Comparison of ENCODE assay signal across 8 cellular contexts in genomic region chr5:132491368-132492364, GRCh38. TPM values are rescaled to one million over a fixed set of nuclear protein-coding genes. Genes with fewer than 3 reads are reported as not detected.
DNase-seq lines count a peak whose midpoint lies in the region; ATAC-seq, FAIRE-seq and TF ChIP-seq lines count a peak whose summit lies in the region.

No MANE protein-coding gene starts in this region.

- no peaks in the 10 kb centered on the region for H3K27me3 Mint-ChIP-seq in natural killer cell (ENCODE audit: low read depth in 2 of 2)

- DNase-seq in GM12891 (ENCODE audit: insufficient read length, low spot score) (no peak), SK-N-MC (ENCODE audit: low read depth, low spot score) (no peak), ecto neural progenitor cell (ENCODE audit: low spot score) (peak; percentile 47), natural killer cell (peak; percentile 22), OCI-M1 (lab: John Stamatoyannopoulos, UW) (no peak), dermis blood vessel endothelial cell (no peak), H54 (ENCODE audit: insufficient read length, low spot score) (no peak)

- intact Hi-C loops in natural killer cell (cut with micrococcal nuclease), result loop anchor here (2.0 to 5.0 kb wide), 4 partner anchors 65 to 694 kb away; partner anchors contain the start of genes FNIP1 and RAD50

- no peaks in the 10 kb centered on the region for H3K9me3 Mint-ChIP-seq in natural killer cell

- no peaks in the 10 kb centered on the region for H3K9me3 ChIP-seq in SK-N-MC (ENCODE audit: low read depth, low read length)

- peak; percentile 72 for FAIRE-seq in GM12891 (lab: Jason Lieb, UNC)
- FAIRE-seq in H54 (lab: Jason Lieb, UNC), result no peak

- peak overlapping the region; percentile 93 for H3K4me3 Mint-ChIP-seq in natural killer cell

- no peak overlapping the region for H3K27ac ChIP-seq in SK-N-MC

- H3K4me1 Mint-ChIP-seq in natural killer cell, result peaks cover 63 to 77% of the 10 kb centered on the region in 2 donors

- TF ChIP-seq POLR2A in GM12891 (IDR thresholded peaks at IDR 0.05; ENCODE audit: low read depth, low read length) (no peak), H54 (IDR thresholded peaks at IDR 0.05; ENCODE audit: low read depth, low read length) (no peak)

- ATAC-seq in HG02642 (IDR thresholded peaks at IDR 0.05; ENCODE audit: poor library complexity, unreplicated experiment) (peak; percentile 23), natural killer cell (peak; percentile 8 to 47 (median 22))

- H3K4me3 ChIP-seq in SK-N-MC, result peak overlapping the region; percentile 93

- no peaks in the 10 kb centered on the region for H3K36me3 ChIP-seq in SK-N-MC (ENCODE audit: insufficient read depth, low read length)

- H3K9ac ChIP-seq in SK-N-MC (ENCODE audit: insufficient read length), result peak overlapping the region; percentile 70

- H3K36me3 Mint-ChIP-seq in natural killer cell, result peaks cover 12% of the 10 kb centered on the region

- H3K27ac Mint-ChIP-seq in natural killer cell, result peak overlapping the region; percentile 97 to 100

- no peak for TF ChIP-seq CTCF in natural killer cell (IDR thresholded peaks at IDR 0.05)

TF ChIP-seq in GM12891, 5 proteins besides CTCF, POLR2A, EP300 and RAD21:
- no peak for TF ChIP-seq TAF1 (IDR thresholded peaks at IDR 0.05; ENCODE audit: low read depth, low read length)
- TF ChIP-seq SPI1 (IDR thresholded peaks at IDR 0.05; ENCODE audit: low read depth, low read length), result no peak
- no peak for TF ChIP-seq PAX5 (IDR thresholded peaks at IDR 0.05; ENCODE audit: insufficient read depth, low read length, severe bottlenecking)
- TF ChIP-seq POLR2AphosphoS5 (IDR thresholded peaks at IDR 0.05; ENCODE audit: low read depth, low read length), result no peak
- no peak for TF ChIP-seq POU2F2 (IDR thresholded peaks at IDR 0.05; ENCODE audit: low read depth, low read length)

RNA-seq across cellular contexts. Expression of gene IRF1, which starts 1.1 kb away (rescaled TPM):
- polyA plus RNA-seq in GM12891 (2012; ENCODE audit: low read depth, missing spikeins), result 30.8 TPM
- total RNA-seq in natural killer cell (1,000 to 10,000 TPM; 1,190 to 1,513 (median 1,282) TPM), dermis blood vessel endothelial cell (26.4 TPM in 2 replicates)

RNA-seq across cellular contexts. Expression of gene IL5, which starts 51.7 kb away (rescaled TPM):
- polyA plus RNA-seq in GM12891 (2012; ENCODE audit: low read depth, missing spikeins), result not detected
- total RNA-seq in natural killer cell (not detected), dermis blood vessel endothelial cell (not detected in 2 replicates)

Comparison
In these comparisons a context has a peak if more than half of its experiments do, and no peak if none do; other contexts are left out.
1. DNase-seq: peak in ecto neural progenitor cell (single experiment) and natural killer cell (single experiment); none in GM12891 (single experiment), SK-N-MC (single experiment), OCI-M1 (single experiment), dermis blood vessel endothelial cell (single experiment) and H54 (single experiment).
2. RNA of gene IRF1, which starts 1.1 kb away (total RNA-seq): 1,190 to 1,513 TPM in natural killer cell; 26.4 TPM in dermis blood vessel endothelial cell; every median in the first group is over 10 times any median in the second.